Comparison of ENCODE assay signal across 29 cellular contexts in genomic region chr9:82346040-82346439, GRCh38.
"Had no signal": no experiment of that assay in that cellular context is flagged by ENCODE, and none has a peak within 500 bp of the region (broad histone marks: within the 10 kb centered on the region; RNA-seq: fewer than 3 reads in every experiment).

No MANE protein-coding gene starts in this region.

- ATAC-seq: naive thymus-derived CD4-positive, alpha-beta T cell; natural killer cell; pancreas; psoas muscle; right cardiac atrium; sciatic nerve; stimulated activated memory B cell treated with anti-CD40 and anti-IgM and Interleukin-4, amounts not matched to agents 10 μg/mL and 1 μg/mL and 100 μg/mL, for 72 hours; stimulated activated naive CD8-positive, alpha-beta T cell treated with anti-CD3 and anti-CD28 coated beads, Interleukin-15, amount 100 ng/mL, for 72 hours; stimulated activated naive CD8-positive, alpha-beta T cell treated with anti-CD3 and anti-CD28 coated beads, Interleukin-15, Interleukin-2, amounts not matched to agents 100 U/mL and 50 U/mL, for 24 hours; upper lobe of right lung had no signal

- H3K9ac ChIP-seq: neural progenitor cell had no signal

- H3K4me2 ChIP-seq: neural progenitor cell, smooth muscle cell had no signal

- FAIRE-seq: pancreas had no signal

- DNase-seq: naive thymus-derived CD4-positive, alpha-beta T cell; natural killer cell; nucleus accumbens; pancreas; psoas muscle; right cardiac atrium; spleen; stimulated activated CD4-positive, alpha-beta T cell treated with anti-CD3 and anti-CD28 coated beads, Interleukin-12 subunit alpha, Interleukin-12 subunit beta, amount 100 ng/mL, for 4 hours; stimulated activated CD4-positive, alpha-beta T cell treated with anti-CD3 and anti-CD28 coated beads, Interleukin-1b, Interleukin-23, amount 100 ng/mL, for 48 hours; stimulated activated CD4-positive, alpha-beta T cell treated with anti-CD3 and anti-CD28 coated beads, Interleukin-4, amount 100 ng/mL, for 1 hour; stimulated activated CD4-positive, alpha-beta T cell treated with anti-CD3 and anti-CD28 coated beads, Interleukin-4, amount 100 ng/mL, for 4 hours; stimulated activated CD8-positive, alpha-beta memory T cell treated with anti-CD3 and anti-CD28 coated beads, Interleukin-4, amount 100 ng/mL, for 48 hours; stimulated activated naive CD4-positive, alpha-beta T cell; stimulated activated naive CD8-positive, alpha-beta T cell treated with anti-CD3 and anti-CD28 coated beads, Interleukin-15, amount 100 ng/mL, for 72 hours; stimulated activated naive CD8-positive, alpha-beta T cell treated with anti-CD3 and anti-CD28 coated beads, Interleukin-15, Interleukin-2, amounts not matched to agents 100 U/mL and 50 U/mL, for 24 hours; testis; tibial artery; transverse colon; upper lobe of right lung had no signal

- H3K4me3 ChIP-seq: neural progenitor cell, pancreas, psoas muscle, skin epidermis, smooth muscle cell, spleen, suprapubic skin, testis, tibial artery, transverse colon, upper lobe of right lung, vagina had no signal

- H3K36me3 Mint-ChIP-seq: natural killer cell; stimulated activated memory B cell treated with anti-CD40 and anti-IgM and Interleukin-4, amounts not matched to agents 10 μg/mL and 1 μg/mL and 100 μg/mL, for 72 hours had no signal

- H3K4me1 Mint-ChIP-seq: naive thymus-derived CD4-positive, alpha-beta T cell; natural killer cell; nephron; stimulated activated memory B cell treated with anti-CD40 and anti-IgM and Interleukin-4, amounts not matched to agents 10 μg/mL and 1 μg/mL and 100 μg/mL, for 72 hours; stimulated activated naive CD8-positive, alpha-beta T cell treated with anti-CD3 and anti-CD28 coated beads, Interleukin-15, amount 100 ng/mL, for 72 hours had no signal

- H3K4me3 Mint-ChIP-seq: naive thymus-derived CD4-positive, alpha-beta T cell; natural killer cell; nephron; neural progenitor cell; stimulated activated memory B cell treated with anti-CD40 and anti-IgM and Interleukin-4, amounts not matched to agents 10 μg/mL and 1 μg/mL and 100 μg/mL, for 72 hours; stimulated activated naive CD8-positive, alpha-beta T cell treated with anti-CD3 and anti-CD28 coated beads, Interleukin-15, amount 100 ng/mL, for 72 hours; type B pancreatic cell had no signal

- H3K36me3 ChIP-seq: neural progenitor cell, neutrophil, pancreas, spleen, suprapubic skin, tibial artery, transverse colon, upper lobe of right lung, vagina had no signal

- H2AFZ ChIP-seq: neural progenitor cell had no signal

- H3K27ac Mint-ChIP-seq: naive thymus-derived CD4-positive, alpha-beta T cell; natural killer cell; nephron; neural progenitor cell; stimulated activated memory B cell treated with anti-CD40 and anti-IgM and Interleukin-4, amounts not matched to agents 10 μg/mL and 1 μg/mL and 100 μg/mL, for 72 hours; stimulated activated naive CD8-positive, alpha-beta T cell treated with anti-CD3 and anti-CD28 coated beads, Interleukin-15, amount 100 ng/mL, for 72 hours; type B pancreatic cell had no signal

- H3K4me1 ChIP-seq: pancreas, psoas muscle, spleen, suprapubic skin, testis, tibial artery, transverse colon, upper lobe of right lung, vagina had no signal

- H3K27me3 ChIP-seq: neural progenitor cell, neutrophil, pancreas, spleen, suprapubic skin, testis, tibial artery, transverse colon, upper lobe of right lung, vagina had no signal

- H3K9me3 ChIP-seq: neutrophil, pancreas, testis, upper lobe of right lung had no signal

- H3K27me3 Mint-ChIP-seq: naive thymus-derived CD4-positive, alpha-beta T cell; stimulated activated memory B cell treated with anti-CD40 and anti-IgM and Interleukin-4, amounts not matched to agents 10 μg/mL and 1 μg/mL and 100 μg/mL, for 72 hours; stimulated activated naive CD8-positive, alpha-beta T cell treated with anti-CD3 and anti-CD28 coated beads, Interleukin-15, amount 100 ng/mL, for 72 hours had no signal

- H3K27ac ChIP-seq: neural progenitor cell, neutrophil, pancreas, psoas muscle, skin epidermis, spleen, suprapubic skin, testis, tibial artery, transverse colon, upper lobe of right lung, vagina had no signal
